34 cellular contexts compared by ENCODE assay signal in the genomic region with DNA sequence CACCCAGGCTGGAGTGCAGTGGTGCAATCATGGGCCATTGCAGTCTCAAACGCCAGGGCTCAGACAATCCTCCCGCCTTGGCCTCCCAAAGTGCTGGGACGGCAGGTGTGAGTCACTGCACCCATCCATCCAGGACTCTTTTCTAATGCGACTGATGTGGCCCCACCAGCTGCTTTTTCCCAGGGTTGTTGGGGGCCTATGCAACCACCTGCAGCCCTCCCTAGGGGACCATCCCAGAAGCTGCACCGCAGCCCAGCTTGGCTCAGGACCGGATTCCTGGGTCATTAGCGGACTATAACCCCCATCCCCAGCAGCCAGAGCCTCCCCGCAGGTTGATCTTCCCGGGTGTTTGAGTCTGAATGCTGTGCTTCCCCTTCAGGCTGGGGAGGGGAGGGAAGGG.
"Had no signal": no experiment of that assay in that cellular context is flagged by ENCODE, and none has a peak within 500 bp of the region (broad histone marks: within the 10 kb centered on the region; RNA-seq: fewer than 3 reads in every experiment).

No MANE protein-coding gene starts in this region.

- H3K4me3 Mint-ChIP-seq: activated naive CD4-positive, alpha-beta T cell treated with anti-CD3 and anti-CD28 coated beads for 36 hours; activated naive CD4-positive, alpha-beta T cell treated with anti-CD3 and anti-CD28 coated beads, Interleukin-2, amount 10 ng/mL, durations not matched to agents 7 days and 5 days; activated naive CD4-positive, alpha-beta T cell treated with anti-CD3 and anti-CD28 coated beads, Interleukin-2, amount 50 U/mL, for 24 hours; activated naive CD8-positive, alpha-beta T cell; activated naive CD8-positive, alpha-beta T cell treated with anti-CD3 and anti-CD28 coated beads for 36 hours; activated naive CD8-positive, alpha-beta T cell treated with anti-CD3 and anti-CD28 coated beads, Interleukin-2, amount 10 ng/mL, durations not matched to agents 7 days and 5 days; activated naive CD8-positive, alpha-beta T cell treated with anti-CD3 and anti-CD28 coated beads, Interleukin-2, amount 50 U/mL, for 24 hours; activated T-cell treated with anti-CD3 and anti-CD28 coated beads, Interleukin-2, amount 50 U/mL, for 24 hours; activated T-cell treated with anti-CD3 and anti-CD28 coated beads, Interleukin-2, amount 50 U/mL, for 4 hours; activated T-cell treated with anti-CD3 and anti-CD28 coated beads, Interleukin-2, amount 50 U/mL, for 72 hours; activated T-helper 1 cell treated with anti-CD3 and anti-CD28 coated beads, Interleukin-12 subunit alpha, Interleukin-12 subunit beta, Interleukin-2, Interleukin-4 antibody, amounts not matched to agents 30 ng/mL and 10 ng/mL and 1 ng/mL, durations not matched to agents 14 hours and 24 hours and 36 hours; activated T-helper 17 cell treated with anti-CD3 and anti-CD28 coated beads, Interleukin-2, amount 50 U/mL, for 72 hours; central memory CD8-positive, alpha-beta T cell had no signal

- H3K9me3 ChIP-seq: adrenal gland, ascending aorta, body of pancreas, breast epithelium had no signal

- H3K4me1 Mint-ChIP-seq: activated naive CD4-positive, alpha-beta T cell treated with anti-CD3 and anti-CD28 coated beads, Interleukin-2, amount 10 ng/mL, durations not matched to agents 7 days and 5 days; activated naive CD4-positive, alpha-beta T cell treated with anti-CD3 and anti-CD28 coated beads, Interleukin-2, amount 50 U/mL, for 24 hours; activated naive CD8-positive, alpha-beta T cell treated with anti-CD3 and anti-CD28 coated beads for 36 hours; activated naive CD8-positive, alpha-beta T cell treated with anti-CD3 and anti-CD28 coated beads, Interleukin-2, amount 50 U/mL, for 24 hours; central memory CD8-positive, alpha-beta T cell had no signal

- ATAC-seq: activated naive CD4-positive, alpha-beta T cell treated with anti-CD3 and anti-CD28 coated beads, Interleukin-2, amount 50 U/mL, for 72 hours; activated naive CD8-positive, alpha-beta T cell treated with anti-CD3 and anti-CD28 coated beads, Interleukin-2, amount 50 U/mL, for 24 hours; activated T-cell treated with anti-CD3 and anti-CD28 coated beads, Interleukin-2, amount 50 U/mL, for 4 hours; activated T-cell treated with anti-CD3 and anti-CD28 coated beads, Interleukin-2, amount 50 U/mL, for 72 hours; activated T-helper 17 cell treated with anti-CD3 and anti-CD28 coated beads, Interleukin-2, amount 50 U/mL, for 72 hours; body of pancreas had no signal

- H3K27ac Mint-ChIP-seq: activated naive CD4-positive, alpha-beta T cell treated with anti-CD3 and anti-CD28 coated beads for 36 hours; activated naive CD4-positive, alpha-beta T cell treated with anti-CD3 and anti-CD28 coated beads, Interleukin-2, amount 10 ng/mL, durations not matched to agents 7 days and 5 days; activated naive CD4-positive, alpha-beta T cell treated with anti-CD3 and anti-CD28 coated beads, Interleukin-2, amount 50 U/mL, for 24 hours; activated naive CD4-positive, alpha-beta T cell treated with anti-CD3 and anti-CD28 coated beads, Interleukin-2, amount 50 U/mL, for 72 hours; activated naive CD8-positive, alpha-beta T cell; activated naive CD8-positive, alpha-beta T cell treated with anti-CD3 and anti-CD28 coated beads for 36 hours; activated naive CD8-positive, alpha-beta T cell treated with anti-CD3 and anti-CD28 coated beads, Interleukin-2, amount 10 ng/mL, durations not matched to agents 7 days and 5 days; activated naive CD8-positive, alpha-beta T cell treated with anti-CD3 and anti-CD28 coated beads, Interleukin-2, amount 50 U/mL, for 24 hours; activated T-cell treated with anti-CD3 and anti-CD28 coated beads, Interleukin-2, amount 50 U/mL, for 24 hours; activated T-cell treated with anti-CD3 and anti-CD28 coated beads, Interleukin-2, amount 50 U/mL, for 72 hours; activated T-helper 1 cell treated with anti-CD3 and anti-CD28 coated beads, Interleukin-12 subunit alpha, Interleukin-12 subunit beta, Interleukin-2, Interleukin-4 antibody, amounts not matched to agents 30 ng/mL and 10 ng/mL and 1 ng/mL, durations not matched to agents 14 hours and 24 hours and 36 hours; activated T-helper 17 cell treated with anti-CD3 and anti-CD28 coated beads, Interleukin-2, amount 50 U/mL, for 72 hours; activated T-helper 2 cell treated with anti-CD3 and anti-CD28 coated beads, Interferon-gamma antibody, Interleukin-2, Interleukin-4, amounts not matched to agents 10 μg/mL and 5 μg/mL and 100 μg/mL, durations not matched to agents 14 hours and 24 hours and 36 hours had no signal

- H3K36me3 ChIP-seq: adrenal gland, ascending aorta, brain microvascular endothelial cell, breast epithelium, cardiac muscle cell had no signal

- H3K4me1 ChIP-seq: adrenal gland, ascending aorta, body of pancreas, breast epithelium had no signal

- H3K9me3 Mint-ChIP-seq: activated naive CD4-positive, alpha-beta T cell treated with anti-CD3 and anti-CD28 coated beads, Interleukin-2, amount 50 U/mL, for 24 hours; activated T-cell treated with anti-CD3 and anti-CD28 coated beads, Interleukin-2, amount 50 U/mL, for 24 hours; activated T-cell treated with anti-CD3 and anti-CD28 coated beads, Interleukin-2, amount 50 U/mL, for 4 hours had no signal

- DNase-seq: activated effector memory CD4-positive, alpha-beta T cell treated with anti-CD3 and anti-CD28 coated beads, Interleukin-2, amount 50 U/mL, for 16 hours; activated effector memory CD4-positive, alpha-beta T cell treated with Interleukin-2 at 50 U/mL for 16 hours; activated gamma-delta T cell; activated gamma-delta T cell treated with Interleukin-2 at 50 U/mL for 16 hours; activated naive CD4-positive, alpha-beta T cell; activated naive CD4-positive, alpha-beta T cell treated with anti-CD3 and anti-CD28 coated beads for 36 hours; activated naive CD4-positive, alpha-beta T cell treated with anti-CD3 and anti-CD28 coated beads, Interleukin-2, amount 10 ng/mL, durations not matched to agents 7 days and 5 days; activated naive CD4-positive, alpha-beta T cell treated with anti-CD3 and anti-CD28 coated beads, Interleukin-2, amount 50 U/mL, for 16 hours; activated naive CD4-positive, alpha-beta T cell treated with Interleukin-2 at 50 U/mL for 16 hours; activated naive CD8-positive, alpha-beta T cell treated with anti-CD3 and anti-CD28 coated beads for 36 hours; activated naive CD8-positive, alpha-beta T cell treated with anti-CD3 and anti-CD28 coated beads, Interleukin-2, amount 10 ng/mL, durations not matched to agents 7 days and 5 days; activated naive CD8-positive, alpha-beta T cell treated with anti-CD3 and anti-CD28 coated beads, Interleukin-2, amount 50 U/mL, for 24 hours; activated T-cell treated with anti-CD3 and anti-CD28 coated beads, Interleukin-2, amount 50 U/mL, for 1 hour; activated T-cell treated with anti-CD3 and anti-CD28 coated beads, Interleukin-2, amount 50 U/mL, for 24 hours; activated T-cell treated with anti-CD3 and anti-CD28 coated beads, Interleukin-2, amount 50 U/mL, for 4 hours; activated T-cell treated with anti-CD3 and anti-CD28 coated beads, Interleukin-2, amount 50 U/mL, for 48 hours; activated T-cell treated with anti-CD3 and anti-CD28 coated beads, Interleukin-2, amount 50 U/mL, for 72 hours; adrenal gland; amniotic stem cell; anterior cingulate cortex; aorta; body of pancreas; brain microvascular endothelial cell; cerebellar nuclear complex had no signal

- H3K27me3 Mint-ChIP-seq: activated naive CD4-positive, alpha-beta T cell treated with anti-CD3 and anti-CD28 coated beads, Interleukin-2, amount 10 ng/mL, durations not matched to agents 7 days and 5 days; activated naive CD4-positive, alpha-beta T cell treated with anti-CD3 and anti-CD28 coated beads, Interleukin-2, amount 50 U/mL, for 24 hours; activated naive CD8-positive, alpha-beta T cell; activated naive CD8-positive, alpha-beta T cell treated with anti-CD3 and anti-CD28 coated beads for 36 hours; activated naive CD8-positive, alpha-beta T cell treated with anti-CD3 and anti-CD28 coated beads, Interleukin-2, amount 10 ng/mL, durations not matched to agents 7 days and 5 days; activated naive CD8-positive, alpha-beta T cell treated with anti-CD3 and anti-CD28 coated beads, Interleukin-2, amount 50 U/mL, for 24 hours; activated T-cell treated with anti-CD3 and anti-CD28 coated beads, Interleukin-2, amount 50 U/mL, for 24 hours; activated T-helper 17 cell treated with anti-CD3 and anti-CD28 coated beads, Interleukin-2, amount 50 U/mL, for 72 hours; central memory CD8-positive, alpha-beta T cell had no signal

- H3K36me3 Mint-ChIP-seq: activated naive CD4-positive, alpha-beta T cell treated with anti-CD3 and anti-CD28 coated beads, Interleukin-2, amount 10 ng/mL, durations not matched to agents 7 days and 5 days; activated naive CD4-positive, alpha-beta T cell treated with anti-CD3 and anti-CD28 coated beads, Interleukin-2, amount 50 U/mL, for 24 hours; activated naive CD4-positive, alpha-beta T cell treated with anti-CD3 and anti-CD28 coated beads, Interleukin-2, amount 50 U/mL, for 72 hours; activated naive CD8-positive, alpha-beta T cell; activated naive CD8-positive, alpha-beta T cell treated with anti-CD3 and anti-CD28 coated beads for 36 hours; activated naive CD8-positive, alpha-beta T cell treated with anti-CD3 and anti-CD28 coated beads, Interleukin-2, amount 10 ng/mL, durations not matched to agents 7 days and 5 days had no signal

- H3K4me3 ChIP-seq: adrenal gland, ascending aorta, body of pancreas, breast epithelium, cardiac muscle cell had no signal

- H3K27ac ChIP-seq: adrenal gland, ascending aorta, body of pancreas, brain microvascular endothelial cell, breast epithelium, cardiac muscle cell had no signal

- H3K27me3 ChIP-seq: adrenal gland, ascending aorta, body of pancreas, brain microvascular endothelial cell, cardiac muscle cell had no signal
